In the genomic region with DNA sequence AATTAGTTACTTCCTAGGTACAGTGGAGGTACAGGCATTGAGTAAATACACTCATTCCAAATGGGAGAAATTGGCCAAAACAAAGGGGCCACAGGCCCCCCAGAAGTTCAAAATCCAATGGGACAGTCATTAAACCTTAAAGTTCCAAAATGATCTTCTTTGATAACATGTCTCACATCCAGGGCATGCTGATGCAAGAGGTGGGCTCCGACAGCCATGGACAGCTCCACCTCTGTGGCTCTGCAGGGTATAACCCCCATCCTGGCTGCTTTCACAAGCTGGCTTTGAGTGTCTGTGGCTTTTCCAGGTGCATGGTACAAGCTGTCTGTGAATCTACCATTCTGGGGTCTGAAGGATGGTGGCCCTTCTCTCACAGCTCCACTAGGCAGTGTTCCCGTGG, we compare ENCODE assay signal across 31 cellular contexts.
A peak's percentile ranks its signal among the peaks of the same experiment; 100 is the strongest.
DNase-seq lines count a peak whose midpoint lies in the region; ATAC-seq and TF ChIP-seq lines count a peak whose summit lies in the region.
"Had no signal": no experiment of that assay in that cellular context is flagged by ENCODE, and none has a peak within 500 bp of the region (broad histone marks: within the 10 kb centered on the region; RNA-seq: fewer than 3 reads in every experiment).

No MANE protein-coding gene starts in this region.

- H3K79me2 ChIP-seq in osteoblast (ENCODE audit: insufficient read depth, low read length): no peaks in the 10 kb centered on the region

- H3K27ac Mint-ChIP-seq in naive thymus-derived CD4-positive, alpha-beta T cell: no peak overlapping the region
- H3K27ac Mint-ChIP-seq: B cell; CD14-positive monocyte; CD4-positive, alpha-beta memory T cell; CD4-positive, alpha-beta T cell; CD4-positive, CD25-positive, alpha-beta regulatory T cell; CD8-positive, alpha-beta T cell had no signal

- no peaks in the 10 kb centered on the region for H3K27me3 Mint-ChIP-seq in naive thymus-derived CD4-positive, alpha-beta T cell
- H3K27me3 Mint-ChIP-seq: B cell; CD4-positive, alpha-beta memory T cell; CD4-positive, alpha-beta T cell; CD4-positive, CD25-positive, alpha-beta regulatory T cell; CD8-positive, alpha-beta memory T cell had no signal

- CTCF ChIA-PET in naive thymus-derived CD4-positive, alpha-beta T cell (lab: Charles Lee): no interaction called here

- no peaks in the 10 kb centered on the region for H3K4me1 Mint-ChIP-seq in naive thymus-derived CD4-positive, alpha-beta T cell
- H3K4me1 Mint-ChIP-seq: B cell; CD14-positive monocyte; CD4-positive, alpha-beta memory T cell; CD4-positive, CD25-positive, alpha-beta regulatory T cell; CD8-positive, alpha-beta memory T cell had no signal

- H3K4me1 ChIP-seq in right cardiac atrium (ENCODE audit: control insufficient read depth, insufficient read depth, low read length) (no peaks in the 10 kb centered on the region), osteoblast (ENCODE audit: insufficient read depth, low read length) (no peaks in the 10 kb centered on the region)
- no peaks in the 10 kb centered on the region for H3K4me1 ChIP-seq in naive thymus-derived CD4-positive, alpha-beta T cell (ENCODE audit: control insufficient read depth in 2 of 2, insufficient read depth in 2 of 2, low read length in 2 of 2)
- H3K4me1 ChIP-seq: A549, BE2C, BLaER1, Caco-2 had no signal

- H3K4me3 Mint-ChIP-seq in naive thymus-derived CD4-positive, alpha-beta T cell: no peak overlapping the region
- H3K4me3 Mint-ChIP-seq: B cell; CD14-positive monocyte; CD4-positive, alpha-beta memory T cell; CD4-positive, alpha-beta T cell; CD4-positive, CD25-positive, alpha-beta regulatory T cell; CD8-positive, alpha-beta memory T cell; CD8-positive, alpha-beta T cell had no signal

- H3K4me2 ChIP-seq in osteoblast (ENCODE audit: insufficient read depth, low read length): no peak overlapping the region
- H3K4me2 ChIP-seq: A549; BLaER1; BLaER1 treated with 17β-estradiol and CSF1 and Interleukin-3, amounts not matched to agents 10 nM and 100 nM had no signal

- POLR2A ChIA-PET in naive thymus-derived CD4-positive, alpha-beta T cell (lab: Charles Lee): no interaction called here

- TF ChIP-seq CTCF in osteoblast (IDR thresholded peaks at IDR 0.05; ENCODE audit: extremely low read depth, low read depth, low read length): no peak

- H3K9me3 ChIP-seq in right cardiac atrium (ENCODE audit: control insufficient read depth, low read length) (no peaks in the 10 kb centered on the region), osteoblast (ENCODE audit: low read depth, low read length) (peaks cover 3% of the 10 kb centered on the region)
- H3K9me3 ChIP-seq in naive thymus-derived CD4-positive, alpha-beta T cell (ENCODE audit: control insufficient read depth in 2 of 3, low read length in 3 of 3): no peaks in the 10 kb centered on the region
- H3K9me3 ChIP-seq: BE2C had no signal

- no peaks in the 10 kb centered on the region for H3K27me3 ChIP-seq in right cardiac atrium (ENCODE audit: control insufficient read depth, insufficient read depth)
- H3K27me3 ChIP-seq in osteoblast (ENCODE audit: insufficient read depth, low read length): no peaks in the 10 kb centered on the region
- no peaks in the 10 kb centered on the region for H3K27me3 ChIP-seq in naive thymus-derived CD4-positive, alpha-beta T cell (ENCODE audit: control insufficient read depth in 2 of 2, insufficient read depth in 2 of 2, low read length in 2 of 2)
- H3K27me3 ChIP-seq: BE2C; BLaER1; BLaER1 treated with 17β-estradiol and CSF1 and Interleukin-3, amounts not matched to agents 10 nM and 100 nM had no signal

- no peak overlapping the region for H2AFZ ChIP-seq in osteoblast (ENCODE audit: low read length)

- H3K9me3 Mint-ChIP-seq in naive thymus-derived CD4-positive, alpha-beta T cell: peaks cover 4 to 28% (median 12%) of the 10 kb centered on the region in 11 donors

- H3K27ac ChIP-seq in right cardiac atrium (ENCODE audit: low read length) (no peak overlapping the region), osteoblast (ENCODE audit: low read depth, low read length) (no peak overlapping the region)
- no peak overlapping the region for H3K27ac ChIP-seq in naive thymus-derived CD4-positive, alpha-beta T cell (ENCODE audit: low read depth, low read length)
- H3K27ac ChIP-seq: 22Rv1; A549; BLaER1; BLaER1 treated with 17β-estradiol and CSF1 and Interleukin-3, amounts not matched to agents 10 nM and 100 nM; C4-2B had no signal

- WGBS in right cardiac atrium: 84% methylated on average over 2 of the region's 2 CpGs

- no peaks in the 10 kb centered on the region for H3K36me3 Mint-ChIP-seq in naive thymus-derived CD4-positive, alpha-beta T cell
- H3K36me3 Mint-ChIP-seq: CD14-positive monocyte; CD4-positive, alpha-beta memory T cell; CD4-positive, CD25-positive, alpha-beta regulatory T cell; CD8-positive, alpha-beta T cell had no signal

- ATAC-seq in Right ventricle myocardium inferior: no peak
- no peak for ATAC-seq in right cardiac atrium
- no peak for ATAC-seq in naive thymus-derived CD4-positive, alpha-beta T cell
- ATAC-seq: A549; CD8-positive, alpha-beta T cell had no signal

- H3K4me3 ChIP-seq in right cardiac atrium (ENCODE audit: low read length) (no peak overlapping the region), osteoblast (ENCODE audit: insufficient read depth, low read length) (no peak overlapping the region)
- H3K4me3 ChIP-seq in naive thymus-derived CD4-positive, alpha-beta T cell (ENCODE audit: low read length): no peak overlapping the region
- H3K4me3 ChIP-seq: A549; BLaER1; BLaER1 treated with 17β-estradiol and CSF1 and Interleukin-3, amounts not matched to agents 10 nM and 100 nM had no signal

- DNase-seq in Right ventricle myocardium inferior (ENCODE audit: missing footprints) (peak; percentile 56), right cardiac atrium (no peak), osteoblast (ENCODE audit: insufficient read length, low spot score, missing footprints) (peak; percentile 54)
- no peak for DNase-seq in naive thymus-derived CD4-positive, alpha-beta T cell
- DNase-seq: 8988T; ACHN; AML-193; BE2C; C1 segment of cervical spinal cord; Caco-2; Calu3; CD4-positive, alpha-beta memory T cell; CD4-positive, alpha-beta T cell; CD4-positive, CD25-positive, alpha-beta regulatory T cell; CD8-positive, alpha-beta memory T cell; CD8-positive, alpha-beta T cell; COR-L47; DMS 273 treated with DMSO at 0.1 percent for 48 hours; DMS153; DMS53; DMS79; DMS79 treated with DMSO at 0.1 percent for 48 hours; DND-41; EL had no signal

- H4K20me1 ChIP-seq in osteoblast (ENCODE audit: insufficient read depth, low read length): no peaks in the 10 kb centered on the region
- H4K20me1 ChIP-seq: BLaER1; BLaER1 treated with 17β-estradiol and CSF1 and Interleukin-3, amounts not matched to agents 10 nM and 100 nM had no signal

- no peaks in the 10 kb centered on the region for H3K36me3 ChIP-seq in osteoblast (ENCODE audit: insufficient read depth, low read length)
- no peaks in the 10 kb centered on the region for H3K36me3 ChIP-seq in naive thymus-derived CD4-positive, alpha-beta T cell (ENCODE audit: control insufficient read depth in 2 of 3, insufficient read depth in 3 of 3, low read length in 3 of 3)
- H3K36me3 ChIP-seq: BE2C; BLaER1; BLaER1 treated with 17β-estradiol and CSF1 and Interleukin-3, amounts not matched to agents 10 nM and 100 nM had no signal

- intact Hi-C loops in Right ventricle myocardium inferior (cut with DNase I): no loop called here
- intact Hi-C loops in right cardiac atrium (cut with DNase I): no loop called here
- intact Hi-C loops in naive thymus-derived CD4-positive, alpha-beta T cell (cut with micrococcal nuclease): no loop called here

Comparison
In these comparisons a context has a peak if more than half of its experiments do, and no peak if none do; other contexts are left out.
1. DNase-seq: peak in Right ventricle myocardium inferior (single experiment) and osteoblast (single experiment); none in right cardiac atrium (0 of 3) and naive thymus-derived CD4-positive, alpha-beta T cell (0 of 9).